In genomic region chr4:86778169-86778568, GRCh38 we compare ENCODE assay signal across 14 cellular contexts.
DNase-seq lines count a peak whose midpoint lies in the region; ATAC-seq and TF ChIP-seq lines count a peak whose summit lies in the region.
"Had no signal": no experiment of that assay in that cellular context is flagged by ENCODE, and none has a peak within 500 bp of the region (broad histone marks: within the 10 kb centered on the region; RNA-seq: fewer than 3 reads in every experiment).

No MANE protein-coding gene starts in this region.

- intact Hi-C loops in A673 (cut with micrococcal nuclease; ENCODE audit: unreplicated experiment): no loop called here
- intact Hi-C loops in PC-3 (cut with micrococcal nuclease): no loop called here

- peaks cover 6% of the 10 kb centered on the region for H3K4me1 ChIP-seq in A673 (ENCODE audit: insufficient read depth, low read length, poor library complexity, severe bottlenecking)
- peaks cover 14% of the 10 kb centered on the region for H3K4me1 ChIP-seq in HAP-1
- no peaks in the 10 kb centered on the region for H3K4me1 ChIP-seq in PC-3 (ENCODE audit: insufficient read depth, low read length)

- in situ Hi-C loops in HAP-1 (cut with MboI; ENCODE audit: low sequenced_read_pairs): no loop called here

- H3K9me2 ChIP-seq in PC-3 (replicated peaks; ENCODE audit: low read length): no peaks in the 10 kb centered on the region

- no peaks in the 10 kb centered on the region for H4K20me1 ChIP-seq in PC-3 (ENCODE audit: low read length)

- peak overlapping the region; percentile 37 for H3K27ac ChIP-seq in A673 (ENCODE audit: low read depth, low read length, poor library complexity, severe bottlenecking)
- H3K27ac ChIP-seq in PC-3 (ENCODE audit: low read length): no peak overlapping the region

- no peak overlapping the region for H3K4me3 ChIP-seq in A673 (ENCODE audit: low read depth, low read length, poor library complexity, severe bottlenecking)
- H3K4me3 ChIP-seq in HAP-1: no peak overlapping the region
- H3K4me3 ChIP-seq in PC-3 (ENCODE audit: low read length): no peak overlapping the region

- TF ChIP-seq CTCF in A673 (conservative IDR thresholded peaks at IDR 0.05; ENCODE audit: low read depth, low read length) (no peak), PC-3 (conservative IDR thresholded peaks at IDR 0.05; ENCODE audit: low read depth, low read length) (no peak)

- peaks cover 90% of the 10 kb centered on the region for H3K36me3 ChIP-seq in A673 (ENCODE audit: insufficient read depth, low read length, poor library complexity, severe bottlenecking)
- H3K36me3 ChIP-seq in HAP-1 (replicated peaks): peaks cover 3% of the 10 kb centered on the region; the same call in 1 of the 2 replicates
- no peaks in the 10 kb centered on the region for H3K36me3 ChIP-seq in PC-3 (ENCODE audit: low read depth, low read length)

- BruUV-seq in A673 (replicated peaks; lab: Mats Ljungman, UMichigan) (no TSS peak), PC-3 (replicated peaks; lab: Mats Ljungman, UMichigan) (no TSS peak)

- H3K9me3 ChIP-seq in A673 (ENCODE audit: low read depth, low read length, poor library complexity, severe bottlenecking) (no peaks in the 10 kb centered on the region), HAP-1 (no peaks in the 10 kb centered on the region), PC-3 (ENCODE audit: low read length) (no peaks in the 10 kb centered on the region)

- CTCF ChIA-PET in A673 (lab: Charles Lee): no interaction called here
- CTCF ChIA-PET in PC-3 (lab: Charles Lee): no interaction called here

- no peak overlapping the region for H2AFZ ChIP-seq in PC-3 (ENCODE audit: low read length)

- DNase-seq in A673 (ENCODE audit: low spot score) (peak; percentile 50), HAP-1 (ENCODE audit: low spot score in 2 of 2) (peak; percentile 53 to 65), PC-3 (peak; percentile 7), left kidney (ENCODE audit: low read depth, low spot score) (peak; percentile 88), NCI-H1092 treated with DMSO at 0.1 percent for 48 hours (lab: John Stamatoyannopoulos, UW) (no peak), NCI-H2196 treated with DMSO at 0.1 percent for 48 hours (lab: John Stamatoyannopoulos, UW; ENCODE audit: unreplicated experiment) (no peak)
- DNase-seq: C1 segment of cervical spinal cord, H7, NCI-H1048, NCI-H1694, NCI-H510A, SHP77 treated with DMSO at 0.1 percent for 48 hours had no signal

- POLR2A ChIA-PET in A673 (lab: Charles Lee; ENCODE audit: low non-redundant PET): no interaction called here
- POLR2A ChIA-PET in PC-3 (lab: Charles Lee; ENCODE audit: unreplicated experiment): no interaction called here

- H3K9ac ChIP-seq in PC-3 (ENCODE audit: low read length): no peak overlapping the region

- H3F3A ChIP-seq in PC-3 (ENCODE audit: low read length, unreplicated experiment): no peaks in the 10 kb centered on the region

- H3K27me3 ChIP-seq in A673 (replicated peaks; ENCODE audit: insufficient read depth, low read depth, low read length, poor library complexity) (no peaks in the 10 kb centered on the region), HAP-1 (ENCODE audit: low read depth) (no peaks in the 10 kb centered on the region), PC-3 (ENCODE audit: low read length) (no peaks in the 10 kb centered on the region)

- ATAC-seq in PC-3 (no peak), GM21723 (IDR thresholded peaks at IDR 0.05; ENCODE audit: unreplicated experiment) (no peak), GM19397 (IDR thresholded peaks at IDR 0.05; ENCODE audit: unreplicated experiment) (no peak)

- no peak overlapping the region for H3K4me2 ChIP-seq in PC-3 (ENCODE audit: low read length)

- H3K79me2 ChIP-seq in PC-3 (ENCODE audit: low read length): no peaks in the 10 kb centered on the region

Comparison
In these comparisons a context has a peak if more than half of its experiments do, and no peak if none do; other contexts are left out.
1. DNase-seq: peak in A673 (single experiment), HAP-1 (2 of 2), PC-3 (single experiment) and left kidney (single experiment); none in NCI-H1092 treated with DMSO at 0.1 percent for 48 hours (single experiment) and NCI-H2196 treated with DMSO at 0.1 percent for 48 hours (single experiment).